Comparison of ENCODE assay signal across 1 cellular context in genomic region chr9:39078621-39079256, GRCh38.
TF ChIP-seq lines count a peak whose summit lies in the region.

No MANE protein-coding gene starts in this region.

TF ChIP-seq in H1, 55 proteins besides CTCF, POLR2A, EP300 and RAD21 (continued from another document):
- peak; percentile 45 for TF ChIP-seq USF2 (IDR thresholded peaks at IDR 0.05; ENCODE audit: low read length)
